ENCODE assay signal across 2 cellular contexts in genomic region chr2:101697794-101698418, GRCh38.
A peak's percentile ranks its signal among the peaks of the same experiment; 100 is the strongest.
TF ChIP-seq lines count a peak whose summit lies in the region.

No MANE protein-coding gene starts in this region.

TF ChIP-seq in K562, 482 proteins besides CTCF, POLR2A, EP300 and RAD21 (continues in another document):
- TF ChIP-seq WHSC1 (IDR thresholded peaks at IDR 0.05; ENCODE audit: low read length) (no peak), IRF2 (CRISPR knock-in tag; IDR thresholded peaks at IDR 0.05) (no peak), ZBTB8A (IDR thresholded peaks at IDR 0.05; ENCODE audit: partially characterized antibody) (no peak), SRF (CRISPR knock-in tag; IDR thresholded peaks at IDR 0.05) (no peak), ZBTB7A (IDR thresholded peaks at IDR 0.05; ENCODE audit: borderline replicate concordance, control insufficient read depth, low read depth, low read length) (peak; percentile 92), HNRNPK (IDR thresholded peaks at IDR 0.05; ENCODE audit: low read depth, low read length, poor library complexity, severe bottlenecking) (no peak), E2F5 (CRISPR knock-in tag; IDR thresholded peaks at IDR 0.05) (no peak), RB1 (IDR thresholded peaks at IDR 0.05; ENCODE audit: low read depth) (0 out of 2 replicates have a peak, but pooled peaks have one; percentile 17), ESRRB (CRISPR knock-in tag; IDR thresholded peaks at IDR 0.05; ENCODE audit: borderline replicate concordance) (no peak), ETS1 (conservative IDR thresholded peaks at IDR 0.05; ENCODE audit: control insufficient read depth, low read depth, low read length) (no peak)
- TF ChIP-seq, protein P1, sequence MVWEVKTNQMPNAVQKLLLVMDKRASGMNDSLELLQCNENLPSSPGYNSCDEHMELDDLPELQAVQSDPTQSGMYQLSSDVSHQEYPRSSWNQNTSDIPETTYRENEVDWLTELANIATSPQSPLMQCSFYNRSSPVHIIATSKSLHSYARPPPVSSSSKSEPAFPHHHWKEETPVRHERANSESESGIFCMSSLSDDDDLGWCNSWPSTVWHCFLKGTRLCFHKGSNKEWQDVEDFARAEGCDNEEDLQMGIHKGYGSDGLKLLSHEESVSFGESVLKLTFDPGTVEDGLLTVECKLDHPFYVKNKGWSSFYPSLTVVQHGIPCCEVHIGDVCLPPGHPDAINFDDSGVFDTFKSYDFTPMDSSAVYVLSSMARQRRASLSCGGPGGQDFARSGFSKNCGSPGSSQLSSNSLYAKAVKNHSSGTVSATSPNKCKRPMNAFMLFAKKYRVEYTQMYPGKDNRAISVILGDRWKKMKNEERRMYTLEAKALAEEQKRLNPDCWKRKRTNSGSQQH (CRISPR knock-in tag; IDR thresholded peaks at IDR 0.05) = no peak
- TF ChIP-seq, protein P2, sequence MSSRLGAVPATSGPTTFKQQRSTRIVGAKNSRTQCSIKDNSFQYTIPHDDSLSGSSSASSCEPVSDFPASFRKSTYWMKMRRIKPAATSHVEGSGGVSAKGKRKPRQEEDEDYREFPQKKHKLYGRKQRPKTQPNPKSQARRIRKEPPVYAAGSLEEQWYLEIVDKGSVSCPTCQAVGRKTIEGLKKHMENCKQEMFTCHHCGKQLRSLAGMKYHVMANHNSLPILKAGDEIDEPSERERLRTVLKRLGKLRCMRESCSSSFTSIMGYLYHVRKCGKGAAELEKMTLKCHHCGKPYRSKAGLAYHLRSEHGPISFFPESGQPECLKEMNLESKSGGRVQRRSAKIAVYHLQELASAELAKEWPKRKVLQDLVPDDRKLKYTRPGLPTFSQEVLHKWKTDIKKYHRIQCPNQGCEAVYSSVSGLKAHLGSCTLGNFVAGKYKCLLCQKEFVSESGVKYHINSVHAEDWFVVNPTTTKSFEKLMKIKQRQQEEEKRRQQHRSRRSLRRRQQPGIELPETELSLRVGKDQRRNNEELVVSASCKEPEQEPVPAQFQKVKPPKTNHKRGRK (tag; IDR thresholded peaks at IDR 0.05) = no peak
- TF ChIP-seq, protein P3, sequence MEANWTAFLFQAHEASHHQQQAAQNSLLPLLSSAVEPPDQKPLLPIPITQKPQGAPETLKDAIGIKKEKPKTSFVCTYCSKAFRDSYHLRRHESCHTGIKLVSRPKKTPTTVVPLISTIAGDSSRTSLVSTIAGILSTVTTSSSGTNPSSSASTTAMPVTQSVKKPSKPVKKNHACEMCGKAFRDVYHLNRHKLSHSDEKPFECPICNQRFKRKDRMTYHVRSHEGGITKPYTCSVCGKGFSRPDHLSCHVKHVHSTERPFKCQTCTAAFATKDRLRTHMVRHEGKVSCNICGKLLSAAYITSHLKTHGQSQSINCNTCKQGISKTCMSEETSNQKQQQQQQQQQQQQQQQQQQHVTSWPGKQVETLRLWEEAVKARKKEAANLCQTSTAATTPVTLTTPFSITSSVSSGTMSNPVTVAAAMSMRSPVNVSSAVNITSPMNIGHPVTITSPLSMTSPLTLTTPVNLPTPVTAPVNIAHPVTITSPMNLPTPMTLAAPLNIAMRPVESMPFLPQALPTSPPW (CRISPR knock-in tag; IDR thresholded peaks at IDR 0.05) = peak; percentile 16
- TF ChIP-seq, protein P4, sequence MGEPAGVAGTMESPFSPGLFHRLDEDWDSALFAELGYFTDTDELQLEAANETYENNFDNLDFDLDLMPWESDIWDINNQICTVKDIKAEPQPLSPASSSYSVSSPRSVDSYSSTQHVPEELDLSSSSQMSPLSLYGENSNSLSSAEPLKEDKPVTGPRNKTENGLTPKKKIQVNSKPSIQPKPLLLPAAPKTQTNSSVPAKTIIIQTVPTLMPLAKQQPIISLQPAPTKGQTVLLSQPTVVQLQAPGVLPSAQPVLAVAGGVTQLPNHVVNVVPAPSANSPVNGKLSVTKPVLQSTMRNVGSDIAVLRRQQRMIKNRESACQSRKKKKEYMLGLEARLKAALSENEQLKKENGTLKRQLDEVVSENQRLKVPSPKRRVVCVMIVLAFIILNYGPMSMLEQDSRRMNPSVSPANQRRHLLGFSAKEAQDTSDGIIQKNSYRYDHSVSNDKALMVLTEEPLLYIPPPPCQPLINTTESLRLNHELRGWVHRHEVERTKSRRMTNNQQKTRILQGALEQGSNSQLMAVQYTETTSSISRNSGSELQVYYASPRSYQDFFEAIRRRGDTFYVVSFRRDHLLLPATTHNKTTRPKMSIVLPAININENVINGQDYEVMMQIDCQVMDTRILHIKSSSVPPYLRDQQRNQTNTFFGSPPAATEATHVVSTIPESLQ (CRISPR knock-in tag; IDR thresholded peaks at IDR 0.05) = no peak

TF ChIP-seq in HepG2, 621 proteins besides CTCF, POLR2A, EP300 and RAD21 (continues in another document):
- TF ChIP-seq ZNF749 (CRISPR knock-in tag; IDR thresholded peaks at IDR 0.05; ENCODE audit: borderline replicate concordance) (no peak), TFE3 (CRISPR knock-in tag; IDR thresholded peaks at IDR 0.05) (no peak), ZBTB25 (CRISPR knock-in tag; IDR thresholded peaks at IDR 0.05) (no peak), ZNF543 (CRISPR knock-in tag; IDR thresholded peaks at IDR 0.05) (peak; percentile 16; the same call in 1 of the 2 replicates), PRDM4 (CRISPR knock-in tag; IDR thresholded peaks at IDR 0.05; ENCODE audit: borderline replicate concordance) (no peak), GLI4 (CRISPR knock-in tag; IDR thresholded peaks at IDR 0.05; ENCODE audit: borderline replicate concordance) (no peak), ZBTB10 (CRISPR knock-in tag; IDR thresholded peaks at IDR 0.05; ENCODE audit: borderline replicate concordance) (no peak), SIN3A (IDR thresholded peaks at IDR 0.05; ENCODE audit: borderline replicate concordance, low read depth, low read length) (0 out of 2 replicates have a peak, but pooled peaks have one; percentile 26), ZNF772 (CRISPR knock-in tag; IDR thresholded peaks at IDR 0.05) (0 out of 2 replicates have a peak, but pooled peaks have one; percentile 19), RBFOX2 (IDR thresholded peaks at IDR 0.05; ENCODE audit: low read depth, low read length) (peak; percentile 60; the same call in 1 of the 2 replicates), ZFP36L2 (CRISPR knock-in tag; IDR thresholded peaks at IDR 0.05) (no peak), ZNF761 (CRISPR knock-in tag; conservative IDR thresholded peaks at IDR 0.05) (0 out of 2 replicates have a peak, but pooled peaks have one; percentile 34), AGO2 (optimal IDR thresholded peaks at IDR 0.05; ENCODE audit: low read depth, low read length) (peak; percentile 63), ZNF446 (CRISPR knock-in tag; IDR thresholded peaks at IDR 0.05) (no peak), CSRNP1 (CRISPR knock-in tag; IDR thresholded peaks at IDR 0.05) (no peak), ZNF75D (CRISPR knock-in tag; IDR thresholded peaks at IDR 0.05; ENCODE audit: borderline replicate concordance) (no peak), SMARCE1 (IDR thresholded peaks at IDR 0.05; ENCODE audit: borderline replicate concordance) (no peak), NKX3-1 (CRISPR knock-in tag; IDR thresholded peaks at IDR 0.05) (0 out of 2 replicates have a peak, but pooled peaks have one; percentile 25), ZNF335 (CRISPR knock-in tag; IDR thresholded peaks at IDR 0.05) (no peak), HMG20B (CRISPR knock-in tag; conservative IDR thresholded peaks at IDR 0.05) (no peak), KAT2B (IDR thresholded peaks at IDR 0.05; ENCODE audit: borderline replicate concordance, low read depth, low read length) (no peak), ZNF788 (CRISPR knock-in tag; IDR thresholded peaks at IDR 0.05; ENCODE audit: borderline replicate concordance) (no peak)
- TF ChIP-seq, protein P5, sequence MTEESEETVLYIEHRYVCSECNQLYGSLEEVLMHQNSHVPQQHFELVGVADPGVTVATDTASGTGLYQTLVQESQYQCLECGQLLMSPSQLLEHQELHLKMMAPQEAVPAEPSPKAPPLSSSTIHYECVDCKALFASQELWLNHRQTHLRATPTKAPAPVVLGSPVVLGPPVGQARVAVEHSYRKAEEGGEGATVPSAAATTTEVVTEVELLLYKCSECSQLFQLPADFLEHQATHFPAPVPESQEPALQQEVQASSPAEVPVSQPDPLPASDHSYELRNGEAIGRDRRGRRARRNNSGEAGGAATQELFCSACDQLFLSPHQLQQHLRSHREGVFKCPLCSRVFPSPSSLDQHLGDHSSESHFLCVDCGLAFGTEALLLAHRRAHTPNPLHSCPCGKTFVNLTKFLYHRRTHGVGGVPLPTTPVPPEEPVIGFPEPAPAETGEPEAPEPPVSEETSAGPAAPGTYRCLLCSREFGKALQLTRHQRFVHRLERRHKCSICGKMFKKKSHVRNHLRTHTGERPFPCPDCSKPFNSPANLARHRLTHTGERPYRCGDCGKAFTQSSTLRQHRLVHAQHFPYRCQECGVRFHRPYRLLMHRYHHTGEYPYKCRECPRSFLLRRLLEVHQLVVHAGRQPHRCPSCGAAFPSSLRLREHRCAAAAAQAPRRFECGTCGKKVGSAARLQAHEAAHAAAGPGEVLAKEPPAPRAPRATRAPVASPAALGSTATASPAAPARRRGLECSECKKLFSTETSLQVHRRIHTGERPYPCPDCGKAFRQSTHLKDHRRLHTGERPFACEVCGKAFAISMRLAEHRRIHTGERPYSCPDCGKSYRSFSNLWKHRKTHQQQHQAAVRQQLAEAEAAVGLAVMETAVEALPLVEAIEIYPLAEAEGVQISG (CRISPR knock-in tag; IDR thresholded peaks at IDR 0.05) = peak; percentile 17
